ENCODE assay signal across 32 cellular contexts in the genomic region with DNA sequence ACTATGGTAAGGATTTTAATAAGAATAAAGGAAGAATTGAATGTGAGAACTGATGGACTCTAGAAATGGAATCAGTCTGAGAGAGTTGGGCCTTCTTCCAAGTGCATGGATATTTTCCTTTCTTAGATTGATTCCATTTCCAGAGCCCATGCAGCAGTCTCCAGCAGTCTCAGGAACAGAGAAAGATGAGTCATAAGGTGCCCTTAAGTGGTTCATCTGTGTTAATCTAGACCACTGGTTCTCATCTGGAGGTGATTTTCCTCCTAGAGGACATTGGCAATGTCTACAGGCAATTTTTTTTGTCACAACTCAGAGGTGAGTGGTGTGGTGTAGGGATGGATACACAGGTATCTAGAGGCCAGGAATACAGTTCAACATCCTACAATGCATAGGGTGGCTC. TPM values are rescaled to one million over a fixed set of nuclear protein-coding genes. Genes with fewer than 3 reads are reported as not detected.
DNase-seq lines count a peak whose midpoint lies in the region; ATAC-seq and TF ChIP-seq lines count a peak whose summit lies in the region.
"Had no signal": no experiment of that assay in that cellular context is flagged by ENCODE, and none has a peak within 500 bp of the region (broad histone marks: within the 10 kb centered on the region; RNA-seq: fewer than 3 reads in every experiment).

No MANE protein-coding gene starts in this region.

- no peak overlapping the region for H3K4me3 Mint-ChIP-seq in activated T-cell treated with anti-CD3 and anti-CD28 coated beads, Interleukin-2, amount 50 U/mL, for 72 hours
- H3K4me3 Mint-ChIP-seq in CD4-positive, alpha-beta memory T cell, result no peak overlapping the region
- H3K4me3 Mint-ChIP-seq: activated CD4-positive, alpha-beta memory T cell treated with anti-CD3 and anti-CD28 coated beads for 36 hours; naive B cell; stimulated activated effector memory CD8-positive, alpha-beta T cell treated with anti-CD3 and anti-CD28 coated beads, Interleukin-12 subunit alpha, Interleukin-12 subunit beta, amount 100 ng/mL, for 72 hours; T-helper 2 cell treated with Interferon-gamma antibody and Interleukin-4, amounts not matched to agents 5 μg/mL and 100 μg/mL, for 36 hours; type B pancreatic cell had no signal

- no peak overlapping the region for H3K4me3 ChIP-seq in AG10803 (ENCODE audit: low read length)
- H3K4me3 ChIP-seq in HFF-Myc (replicated peaks; ENCODE audit: low read depth, low read length), result no peak overlapping the region
- H3K4me3 ChIP-seq in astrocyte of the spinal cord (ENCODE audit: low read depth, low read length), result no peak overlapping the region
- H3K4me3 ChIP-seq in mesenchymal stem cell (ENCODE audit: insufficient read depth in 1 of 2, low read depth in 1 of 2, low read length in 2 of 2), result no peak overlapping the region
- no peak overlapping the region for H3K4me3 ChIP-seq in CD4-positive, alpha-beta memory T cell (ENCODE audit: low read length in 2 of 2)
- H3K4me3 ChIP-seq: adrenal gland; BLaER1 treated with 17β-estradiol and CSF1 and Interleukin-3, amounts not matched to agents 10 nM and 100 nM; breast epithelium; GM12878; left ventricle myocardium inferior; PC-9; psoas muscle had no signal

- H3K36me3 Mint-ChIP-seq in activated T-cell treated with anti-CD3 and anti-CD28 coated beads, Interleukin-2, amount 50 U/mL, for 72 hours (ENCODE audit: insufficient read depth in 2 of 2), result no peaks in the 10 kb centered on the region
- no peaks in the 10 kb centered on the region for H3K36me3 Mint-ChIP-seq in CD4-positive, alpha-beta memory T cell
- H3K36me3 Mint-ChIP-seq: activated CD4-positive, alpha-beta memory T cell treated with anti-CD3 and anti-CD28 coated beads for 36 hours; naive B cell; stimulated activated effector memory CD8-positive, alpha-beta T cell treated with anti-CD3 and anti-CD28 coated beads, Interleukin-12 subunit alpha, Interleukin-12 subunit beta, amount 100 ng/mL, for 72 hours; type B pancreatic cell had no signal

- no peak overlapping the region for H3K4me2 ChIP-seq in mesenchymal stem cell (ENCODE audit: low read length, poor library complexity, severe bottlenecking)
- H3K4me2 ChIP-seq: BLaER1 treated with 17β-estradiol and CSF1 and Interleukin-3, amounts not matched to agents 10 nM and 100 nM; PC-9 had no signal

- no peak for ATAC-seq in GM21515 (IDR thresholded peaks at IDR 0.05; ENCODE audit: unreplicated experiment)
- ATAC-seq in activated T-cell treated with anti-CD3 and anti-CD28 coated beads, Interleukin-2, amount 50 U/mL, for 72 hours (replicated peaks in 1 of 2), result no peak
- ATAC-seq: GM12878; psoas muscle; stimulated activated effector memory CD8-positive, alpha-beta T cell treated with anti-CD3 and anti-CD28 coated beads, Interleukin-12 subunit alpha, Interleukin-12 subunit beta, amount 100 ng/mL, for 72 hours had no signal

- H4K8ac ChIP-seq in mesenchymal stem cell (ENCODE audit: low read length), result no peak overlapping the region

- no peak overlapping the region for H3K9ac ChIP-seq in mesenchymal stem cell (ENCODE audit: low read length)
- H3K9ac ChIP-seq: BLaER1 treated with 17β-estradiol and CSF1 and Interleukin-3, amounts not matched to agents 10 nM and 100 nM had no signal

- H3K79me1 ChIP-seq in mesenchymal stem cell (replicated peaks; ENCODE audit: low read length, poor library complexity, severe bottlenecking), result no peaks in the 10 kb centered on the region

- H2AK5ac ChIP-seq in mesenchymal stem cell (ENCODE audit: low read length, severe bottlenecking), result no peak overlapping the region

- no peak overlapping the region for H2BK120ac ChIP-seq in mesenchymal stem cell (ENCODE audit: low read depth, low read length)

- no peak overlapping the region for H2AFZ ChIP-seq in mesenchymal stem cell (ENCODE audit: low read depth, low read length)
- H2AFZ ChIP-seq: PC-9 had no signal

- no peaks in the 10 kb centered on the region for H3K9me3 Mint-ChIP-seq in activated T-cell treated with anti-CD3 and anti-CD28 coated beads, Interleukin-2, amount 50 U/mL, for 72 hours
- peaks cover 0 to 10% (median 4%) of the 10 kb centered on the region in 8 donors for H3K9me3 Mint-ChIP-seq in CD4-positive, alpha-beta memory T cell
- H3K9me3 Mint-ChIP-seq: activated CD4-positive, alpha-beta memory T cell treated with anti-CD3 and anti-CD28 coated beads for 36 hours; stimulated activated effector memory CD8-positive, alpha-beta T cell treated with anti-CD3 and anti-CD28 coated beads, Interleukin-12 subunit alpha, Interleukin-12 subunit beta, amount 100 ng/mL, for 72 hours; T-helper 2 cell treated with Interferon-gamma antibody and Interleukin-4, amounts not matched to agents 5 μg/mL and 100 μg/mL, for 36 hours had no signal

- POLR2A ChIA-PET in CD4-positive, alpha-beta memory T cell (lab: Charles Lee; ENCODE audit: partially characterized antibody), result no interaction called here

- H3K14ac ChIP-seq in mesenchymal stem cell (ENCODE audit: low read length in 2 of 2), result no peak overlapping the region

- H3K4me1 ChIP-seq in mesenchymal stem cell (ENCODE audit: control insufficient read depth, insufficient read depth, low read depth, low read length), result peaks cover 3% of the 10 kb centered on the region
- H3K4me1 ChIP-seq in CD4-positive, alpha-beta memory T cell (ENCODE audit: insufficient read depth, low read length), result no peaks in the 10 kb centered on the region
- H3K4me1 ChIP-seq: adrenal gland, breast epithelium, Caco-2, left ventricle myocardium inferior, psoas muscle had no signal

- in situ Hi-C loops in astrocyte of the spinal cord (cut with HindIII; ENCODE audit: low sequenced_read_pairs), result no loop called here

- H4K91ac ChIP-seq in mesenchymal stem cell (ENCODE audit: low read length), result no peak overlapping the region

- no peaks in the 10 kb centered on the region for H3K4me1 Mint-ChIP-seq in activated T-cell treated with anti-CD3 and anti-CD28 coated beads, Interleukin-2, amount 50 U/mL, for 72 hours (ENCODE audit: low read depth)
- no peaks in the 10 kb centered on the region for H3K4me1 Mint-ChIP-seq in CD4-positive, alpha-beta memory T cell
- H3K4me1 Mint-ChIP-seq: naive B cell; stimulated activated effector memory CD8-positive, alpha-beta T cell treated with anti-CD3 and anti-CD28 coated beads, Interleukin-12 subunit alpha, Interleukin-12 subunit beta, amount 100 ng/mL, for 72 hours had no signal

- H3K23ac ChIP-seq in mesenchymal stem cell (ENCODE audit: low read length in 2 of 2), result no peak overlapping the region

- H3K4ac ChIP-seq in mesenchymal stem cell (ENCODE audit: low read depth in 1 of 2, low read length in 2 of 2), result no peak overlapping the region

- H3K9me3 ChIP-seq in mesenchymal stem cell (ENCODE audit: control insufficient read depth, low read length), result no peaks in the 10 kb centered on the region
- H3K9me3 ChIP-seq in CD4-positive, alpha-beta memory T cell (ENCODE audit: control insufficient read depth in 1 of 2, low read length in 2 of 2), result no peaks in the 10 kb centered on the region
- H3K9me3 ChIP-seq: adrenal gland, breast epithelium, Caco-2, psoas muscle had no signal

- no peak overlapping the region for H2BK15ac ChIP-seq in mesenchymal stem cell (ENCODE audit: low read depth, poor library complexity, severe bottlenecking)

- H3K27ac ChIP-seq in mesenchymal stem cell (ENCODE audit: low read length, poor library complexity, severe bottlenecking), result no peak overlapping the region
- no peak overlapping the region for H3K27ac ChIP-seq in CD4-positive, alpha-beta memory T cell (ENCODE audit: low read depth, low read length)
- H3K27ac ChIP-seq: adrenal gland; BLaER1 treated with 17β-estradiol and CSF1 and Interleukin-3, amounts not matched to agents 10 nM and 100 nM; breast epithelium; HL-60; left ventricle myocardium inferior; PC-9; psoas muscle had no signal

- no peak overlapping the region for H3K18ac ChIP-seq in mesenchymal stem cell (ENCODE audit: low read depth in 1 of 2, low read length in 2 of 2)

- H3K27me3 Mint-ChIP-seq in activated T-cell treated with anti-CD3 and anti-CD28 coated beads, Interleukin-2, amount 50 U/mL, for 72 hours (ENCODE audit: low read depth), result peaks cover 6% of the 10 kb centered on the region
- H3K27me3 Mint-ChIP-seq in CD4-positive, alpha-beta memory T cell, result peaks cover 10 to 12% of the 10 kb centered on the region in 2 donors

- no peaks in the 10 kb centered on the region for H3K27me3 ChIP-seq in mesenchymal stem cell (ENCODE audit: control insufficient read depth in 1 of 2, insufficient read depth in 1 of 2, low read length in 2 of 2)
- H3K27me3 ChIP-seq in CD4-positive, alpha-beta memory T cell (ENCODE audit: insufficient read depth, low read length), result no peaks in the 10 kb centered on the region
- H3K27me3 ChIP-seq: adrenal gland; BLaER1 treated with 17β-estradiol and CSF1 and Interleukin-3, amounts not matched to agents 10 nM and 100 nM; breast epithelium had no signal

- intact Hi-C loops in CD4-positive, alpha-beta memory T cell (cut with micrococcal nuclease), result no loop called here

- H3K27ac Mint-ChIP-seq in activated T-cell treated with anti-CD3 and anti-CD28 coated beads, Interleukin-2, amount 50 U/mL, for 72 hours, result no peak overlapping the region
- no peak overlapping the region for H3K27ac Mint-ChIP-seq in CD4-positive, alpha-beta memory T cell
- H3K27ac Mint-ChIP-seq: activated CD4-positive, alpha-beta memory T cell treated with anti-CD3 and anti-CD28 coated beads for 36 hours; naive B cell; stimulated activated effector memory CD8-positive, alpha-beta T cell treated with anti-CD3 and anti-CD28 coated beads, Interleukin-12 subunit alpha, Interleukin-12 subunit beta, amount 100 ng/mL, for 72 hours; T-helper 2 cell treated with Interferon-gamma antibody and Interleukin-4, amounts not matched to agents 5 μg/mL and 100 μg/mL, for 36 hours; type B pancreatic cell had no signal

- no peaks in the 10 kb centered on the region for H3K36me3 ChIP-seq in mesenchymal stem cell (ENCODE audit: control insufficient read depth in 1 of 2, insufficient read depth in 2 of 2, low read depth in 1 of 2, low read length in 2 of 2)
- H3K36me3 ChIP-seq in CD4-positive, alpha-beta memory T cell (ENCODE audit: insufficient read depth, low read length), result no peaks in the 10 kb centered on the region
- H3K36me3 ChIP-seq: adrenal gland; BLaER1 treated with 17β-estradiol and CSF1 and Interleukin-3, amounts not matched to agents 10 nM and 100 nM; breast epithelium; left ventricle myocardium inferior had no signal

- CTCF ChIA-PET in CD4-positive, alpha-beta memory T cell (lab: Charles Lee; ENCODE audit: partially characterized antibody), result no interaction called here

- no peak overlapping the region for H2BK12ac ChIP-seq in mesenchymal stem cell (ENCODE audit: low read length in 2 of 2)

- peak; percentile 24 for DNase-seq in AG10803 (ENCODE audit: low read depth)
- DNase-seq in HFF-Myc (ENCODE audit: extremely low read depth, low read depth), result peak; percentile 12
- DNase-seq in astrocyte of the spinal cord (ENCODE audit: low read depth, low spot score), result peak; percentile 25
- peak; percentile 7 for DNase-seq in mesenchymal stem cell
- DNase-seq in DMS 273 treated with DMSO at 0.1 percent for 48 hours (lab: John Stamatoyannopoulos, UW), result no peak
- DNase-seq in activated T-cell treated with anti-CD3 and anti-CD28 coated beads, Interleukin-2, amount 50 U/mL, for 72 hours, result no peak
- DNase-seq in CD4-positive, alpha-beta memory T cell, result no peak
- DNase-seq: activated CD4-positive, alpha-beta memory T cell treated with anti-CD3 and anti-CD28 coated beads for 36 hours; activated CD4-positive, alpha-beta T cell treated with anti-CD3 and anti-CD28 coated beads for 1 hour; activated naive CD4-positive, alpha-beta T cell; adrenal gland; Caco-2; islet precursor cell; KG1; left ventricle myocardium inferior; naive B cell; NCI-H1417 treated with DMSO at 0.1 percent for 48 hours; NCI-H2029 treated with DMSO at 0.1 percent for 48 hours; NCI-H2227 treated with DMSO at 0.1 percent for 48 hours; NCI-H69; nucleus accumbens; PC-9; psoas muscle; Right ventricle myocardium superior had no signal

- TF ChIP-seq CTCF in AG10803 (conservative IDR thresholded peaks at IDR 0.05; ENCODE audit: low read length) (no peak), HFF-Myc (IDR thresholded peaks at IDR 0.05; ENCODE audit: low read depth, low read length, missing control alignments) (no peak), astrocyte of the spinal cord (IDR thresholded peaks at IDR 0.05; ENCODE audit: low read depth, low read length) (no peak)

- H2BK5ac ChIP-seq in mesenchymal stem cell (ENCODE audit: low read depth, low read length, poor library complexity, severe bottlenecking), result no peak overlapping the region

RNA-seq across cellular contexts. Expression of a gene that starts 25.8 kb away (rescaled TPM):
- polyA plus RNA-seq in mesenchymal stem cell (2013, experiment 1 of 2), result 0.04 TPM
- 0.04 TPM for polyA plus RNA-seq in mesenchymal stem cell (2013, experiment 2 of 2)
- 1 to 10 TPM; 1.4 to 2.4 TPM for total RNA-seq in activated T-cell treated with anti-CD3 and anti-CD28 coated beads, Interleukin-2, amount 50 U/mL, for 72 hours
- total RNA-seq in CD4-positive, alpha-beta memory T cell, result under 1 TPM; 0.44 to 0.55 TPM
- under 1 TPM in 1 of 2 donors, not detected in 1; 0.05 TPM for polyA plus RNA-seq in CD4-positive, alpha-beta memory T cell

Comparison
In these comparisons a context has a peak if more than half of its experiments do, and no peak if none do; other contexts are left out.
1. DNase-seq: peak in AG10803 (single experiment), HFF-Myc (single experiment), astrocyte of the spinal cord (single experiment) and mesenchymal stem cell (single experiment); none in DMS 273 treated with DMSO at 0.1 percent for 48 hours (single experiment), activated T-cell treated with anti-CD3 and anti-CD28 coated beads, Interleukin-2, amount 50 U/mL, for 72 hours (0 of 2) and CD4-positive, alpha-beta memory T cell (0 of 5).